In the genomic region with DNA sequence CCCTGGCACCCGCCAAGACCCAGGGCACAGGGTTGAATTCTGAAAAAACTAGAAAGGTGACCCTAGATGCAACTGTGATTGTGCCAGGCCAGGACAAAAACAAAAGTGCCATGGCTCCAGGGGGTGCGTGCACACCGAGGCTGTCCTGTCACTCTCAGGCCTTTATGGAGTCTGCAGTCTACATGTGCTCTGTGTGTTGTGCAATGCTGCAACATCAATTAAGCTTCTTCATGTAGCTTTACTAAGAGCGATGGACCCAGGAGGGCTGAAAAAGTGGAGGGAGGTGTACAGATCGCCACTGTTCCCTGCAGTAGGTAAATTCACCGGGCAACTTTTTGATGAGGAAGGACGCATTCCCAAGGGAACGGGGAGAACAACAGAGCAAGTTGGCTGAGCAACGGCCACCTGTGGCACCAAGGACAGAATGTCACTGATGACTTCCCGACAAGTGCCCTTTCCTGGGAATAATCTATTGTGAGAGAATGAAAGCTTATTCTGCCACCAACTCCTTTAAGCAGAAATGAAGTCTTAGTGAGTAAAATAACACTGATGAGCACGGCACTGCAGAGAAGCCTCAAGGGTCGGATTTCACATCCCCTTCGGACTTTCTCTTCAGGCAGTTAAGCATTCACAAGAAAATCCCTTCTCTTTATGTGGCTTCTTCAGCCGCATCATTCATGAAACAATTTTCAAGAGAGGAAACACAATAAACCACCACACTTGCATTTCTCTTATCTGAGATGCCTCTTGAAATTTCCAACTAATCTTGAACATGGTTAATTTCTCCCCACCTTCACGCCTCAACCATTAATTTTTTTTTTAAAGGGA, we compare ENCODE assay signal across 11 cellular contexts.
DNase-seq lines count a peak whose midpoint lies in the region; ATAC-seq lines count a peak whose summit lies in the region.
"Had no signal": no experiment of that assay in that cellular context is flagged by ENCODE, and none has a peak within 500 bp of the region (broad histone marks: within the 10 kb centered on the region; RNA-seq: fewer than 3 reads in every experiment).

No MANE protein-coding gene starts in this region.

- ATAC-seq in GM18511 (IDR thresholded peaks at IDR 0.05; ENCODE audit: unreplicated experiment) (peak; percentile 62), GM21723 (IDR thresholded peaks at IDR 0.05; ENCODE audit: unreplicated experiment) (peak; percentile 87), HG03378 (IDR thresholded peaks at IDR 0.05; ENCODE audit: unreplicated experiment) (no peak), HG03196 (IDR thresholded peaks at IDR 0.05; ENCODE audit: unreplicated experiment) (no peak)

- peak; percentile 12 for DNase-seq in LHCN-M2 (ENCODE audit: low read depth)
- peak; percentile 75 for DNase-seq in left kidney (ENCODE audit: low read depth, low spot score)
- DNase-seq in AG20443 (ENCODE audit: low spot score) = no peak
- no peak for DNase-seq in mucosa of gallbladder (ENCODE audit: low spot score)
- DNase-seq: HCEC 1CT, mammary epithelial cell, NCI-H2081 treated with DMSO at 0.1 percent for 48 hours had no signal

Comparison
In these comparisons a context has a peak if more than half of its experiments do, and no peak if none do; other contexts are left out.
1. ATAC-seq: peak in GM18511 (single experiment) and GM21723 (single experiment); none in HG03378 (single experiment) and HG03196 (single experiment).
2. DNase-seq: peak in LHCN-M2 (single experiment) and left kidney (single experiment); none in AG20443 (single experiment) and mucosa of gallbladder (single experiment).